ENCODE assay signal across 24 cellular contexts in genomic region chr13:43445651-43446050, GRCh38.
"Had no signal": no experiment of that assay in that cellular context is flagged by ENCODE, and none has a peak within 500 bp of the region (broad histone marks: within the 10 kb centered on the region; RNA-seq: fewer than 3 reads in every experiment).

No MANE protein-coding gene starts in this region.

- H3K27ac Mint-ChIP-seq: immature natural killer cell; natural killer cell; stimulated activated effector memory CD8-positive, alpha-beta T cell treated with anti-CD3 and anti-CD28 coated beads, Interleukin-12 subunit alpha, Interleukin-12 subunit beta, amount 100 ng/mL, for 72 hours had no signal

- H3K36me3 Mint-ChIP-seq: immature natural killer cell; natural killer cell; stimulated activated effector memory CD8-positive, alpha-beta T cell treated with anti-CD3 and anti-CD28 coated beads, Interleukin-12 subunit alpha, Interleukin-12 subunit beta, amount 100 ng/mL, for 72 hours had no signal

- H3K9me3 ChIP-seq: heart right ventricle, lower lobe of right lung, neutrophil, pancreas, right lobe of liver, stomach, thyroid gland, vagina had no signal

- H3K36me3 ChIP-seq: heart right ventricle, lower lobe of right lung, neutrophil, pancreas, right lobe of liver, stomach, thyroid gland, vagina had no signal

- H3K9me3 Mint-ChIP-seq: immature natural killer cell; natural killer cell; stimulated activated effector memory CD8-positive, alpha-beta T cell treated with anti-CD3 and anti-CD28 coated beads, Interleukin-12 subunit alpha, Interleukin-12 subunit beta, amount 100 ng/mL, for 72 hours had no signal

- H3K4me1 Mint-ChIP-seq: immature natural killer cell; natural killer cell; stimulated activated effector memory CD8-positive, alpha-beta T cell treated with anti-CD3 and anti-CD28 coated beads, Interleukin-12 subunit alpha, Interleukin-12 subunit beta, amount 100 ng/mL, for 72 hours had no signal

- H3K4me1 ChIP-seq: heart right ventricle, lower lobe of right lung, right lobe of liver, thyroid gland, vagina had no signal

- DNase-seq: cerebellar nuclear complex; cortex of kidney; effector CD4-positive, alpha-beta T cell; foreskin melanocyte; glutamatergic neuron; heart right ventricle; hypothalamus; immature natural killer cell; islet precursor cell; left ventricle myocardium superior; lower lobe of right lung; mesenchymal stem cell; natural killer cell; pancreas; right lobe of liver; stimulated activated CD4-positive, alpha-beta T cell treated with anti-CD3 and anti-CD28 coated beads, Interleukin-2, amount 100 ng/mL, for 24 hours; stimulated activated CD4-positive, alpha-beta T cell treated with anti-CD3 and anti-CD28 coated beads, Interleukin-4, amount 100 ng/mL, for 24 hours; stimulated activated naive CD4-positive, alpha-beta T cell treated with Interleukin-2 at 50 U/mL for 16 hours; stomach; thyroid gland; trophoblast cell had no signal

- H3K27me3 ChIP-seq: heart right ventricle, neutrophil, pancreas, right lobe of liver, stomach, thyroid gland, vagina had no signal

- H3K4me3 ChIP-seq: heart right ventricle, lower lobe of right lung, pancreas, right lobe of liver, stomach, thyroid gland, vagina had no signal

- H3K4me3 Mint-ChIP-seq: immature natural killer cell; natural killer cell; stimulated activated effector memory CD8-positive, alpha-beta T cell treated with anti-CD3 and anti-CD28 coated beads, Interleukin-12 subunit alpha, Interleukin-12 subunit beta, amount 100 ng/mL, for 72 hours had no signal

- ATAC-seq: heart right ventricle; left ventricle myocardium superior; lower lobe of right lung; natural killer cell; right lobe of liver; stimulated activated effector memory CD8-positive, alpha-beta T cell treated with anti-CD3 and anti-CD28 coated beads, Interleukin-12 subunit alpha, Interleukin-12 subunit beta, amount 100 ng/mL, for 72 hours had no signal
